Comparison of ENCODE assay signal across 8 cellular contexts in genomic region chr3:136753112-136753939, GRCh38. TPM values are rescaled to one million over a fixed set of nuclear protein-coding genes. Genes with fewer than 3 reads are reported as not detected.
DNase-seq lines count a peak whose midpoint lies in the region; ATAC-seq lines count a peak whose summit lies in the region.

No MANE protein-coding gene starts in this region.

- H3K9me3 ChIP-seq in HUES64 (ENCODE audit: insufficient read depth, low read depth, low read length), result no peaks in the 10 kb centered on the region
- no peaks in the 10 kb centered on the region for H3K9me3 ChIP-seq in iPS-18a (ENCODE audit: control insufficient read depth, low read depth, low read length)

- peaks cover 3% of the 10 kb centered on the region for H3K9me3 Mint-ChIP-seq in activated naive CD8-positive, alpha-beta T cell treated with anti-CD3 and anti-CD28 coated beads for 36 hours
- no peaks in the 10 kb centered on the region for H3K9me3 Mint-ChIP-seq in stimulated activated naive CD8-positive, alpha-beta T cell treated with anti-CD3 and anti-CD28 coated beads, Interleukin-15, amount 100 ng/mL, for 72 hours

- H3K4me3 ChIP-seq in HUES64 (ENCODE audit: low read length), result peak overlapping the region; percentile 76
- H3K4me3 ChIP-seq in iPS-18a (ENCODE audit: low read length), result peak overlapping the region; percentile 89

- H3K9ac ChIP-seq in HUES64 (ENCODE audit: low read depth, low read length) (peak overlapping the region; percentile 97), iPS-18a (ENCODE audit: low read length) (peak overlapping the region; percentile 97)

- ATAC-seq in stimulated activated naive CD8-positive, alpha-beta T cell treated with anti-CD3 and anti-CD28 coated beads, Interleukin-15, amount 100 ng/mL, for 72 hours, result no peak
- ATAC-seq in GM19035 (IDR thresholded peaks at IDR 0.05; ENCODE audit: unreplicated experiment) (no peak), GM21619 (IDR thresholded peaks at IDR 0.05; ENCODE audit: unreplicated experiment) (no peak), HG03025 (IDR thresholded peaks at IDR 0.05; ENCODE audit: low FRiP score, unreplicated experiment) (no peak)

- WGBS in HUES64, result 60% methylated on average over 13 of the region's 13 CpGs

- H3K36me3 Mint-ChIP-seq in activated naive CD8-positive, alpha-beta T cell treated with anti-CD3 and anti-CD28 coated beads for 36 hours, result peaks cover 16% of the 10 kb centered on the region

- DNase-seq in DMS153 (lab: John Stamatoyannopoulos, UW), result peak; percentile 66
- DNase-seq in activated naive CD8-positive, alpha-beta T cell treated with anti-CD3 and anti-CD28 coated beads for 36 hours, result no peak
- no peak for DNase-seq in stimulated activated naive CD8-positive, alpha-beta T cell treated with anti-CD3 and anti-CD28 coated beads, Interleukin-15, amount 100 ng/mL, for 72 hours

- peak overlapping the region; percentile 91 for H3K4me3 Mint-ChIP-seq in activated naive CD8-positive, alpha-beta T cell treated with anti-CD3 and anti-CD28 coated beads for 36 hours
- peak overlapping the region; percentile 86 to 95 for H3K4me3 Mint-ChIP-seq in stimulated activated naive CD8-positive, alpha-beta T cell treated with anti-CD3 and anti-CD28 coated beads, Interleukin-15, amount 100 ng/mL, for 72 hours

- H3K27me3 ChIP-seq in HUES64 (ENCODE audit: insufficient read depth, low read length) (no peaks in the 10 kb centered on the region), iPS-18a (ENCODE audit: control insufficient read depth, insufficient read depth, low read length) (no peaks in the 10 kb centered on the region)

- H3K36me3 ChIP-seq in HUES64 (ENCODE audit: insufficient read depth, low read length), result no peaks in the 10 kb centered on the region
- H3K36me3 ChIP-seq in iPS-18a (ENCODE audit: control insufficient read depth, low read depth, low read length), result no peaks in the 10 kb centered on the region

- no peaks in the 10 kb centered on the region for H3K27me3 Mint-ChIP-seq in activated naive CD8-positive, alpha-beta T cell treated with anti-CD3 and anti-CD28 coated beads for 36 hours
- no peaks in the 10 kb centered on the region for H3K27me3 Mint-ChIP-seq in stimulated activated naive CD8-positive, alpha-beta T cell treated with anti-CD3 and anti-CD28 coated beads, Interleukin-15, amount 100 ng/mL, for 72 hours

- H3K27ac ChIP-seq in HUES64 (ENCODE audit: low read depth, low read length) (peak overlapping the region; percentile 100), iPS-18a (ENCODE audit: low read length) (peak overlapping the region; percentile 96)

- H3K4me1 ChIP-seq in HUES64 (ENCODE audit: insufficient read depth, low read length) (peaks cover 31% of the 10 kb centered on the region), iPS-18a (ENCODE audit: control insufficient read depth, low read depth, low read length) (peaks cover 26% of the 10 kb centered on the region)

- H3K4me1 Mint-ChIP-seq in activated naive CD8-positive, alpha-beta T cell treated with anti-CD3 and anti-CD28 coated beads for 36 hours, result peaks cover 35% of the 10 kb centered on the region
- H3K4me1 Mint-ChIP-seq in stimulated activated naive CD8-positive, alpha-beta T cell treated with anti-CD3 and anti-CD28 coated beads, Interleukin-15, amount 100 ng/mL, for 72 hours, result peaks cover 43% of the 10 kb centered on the region

- peak overlapping the region; percentile 98 for H3K27ac Mint-ChIP-seq in activated naive CD8-positive, alpha-beta T cell treated with anti-CD3 and anti-CD28 coated beads for 36 hours
- H3K27ac Mint-ChIP-seq in stimulated activated naive CD8-positive, alpha-beta T cell treated with anti-CD3 and anti-CD28 coated beads, Interleukin-15, amount 100 ng/mL, for 72 hours, result peak overlapping the region; percentile 99 to 100

RNA-seq across cellular contexts. Expression of gene STAG1, which starts 1.1 kb away (rescaled TPM):
- polyA plus RNA-seq in HUES64 (2013, experiment 1 of 2), result 20.5 TPM
- 16.9 TPM for polyA plus RNA-seq in HUES64 (2013, experiment 2 of 2)
- total RNA-seq in activated naive CD8-positive, alpha-beta T cell treated with anti-CD3 and anti-CD28 coated beads for 36 hours, result 10 to 100 TPM; 42.9 to 44.6 TPM
